Comparison of ENCODE assay signal across 12 cellular contexts in genomic region chr19:29365836-29366417, GRCh38.
DNase-seq lines count a peak whose midpoint lies in the region; ATAC-seq and TF ChIP-seq lines count a peak whose summit lies in the region.
"Had no signal": no experiment of that assay in that cellular context is flagged by ENCODE, and none has a peak within 500 bp of the region (broad histone marks: within the 10 kb centered on the region; RNA-seq: fewer than 3 reads in every experiment).

No MANE protein-coding gene starts in this region.

- no peak overlapping the region for H3K4me3 Mint-ChIP-seq in activated CD4-positive, alpha-beta T cell treated with anti-CD3 and anti-CD28 coated beads, Interleukin-2, amount 10 ng/mL, durations not matched to agents 24 days and 14 days
- H3K4me3 Mint-ChIP-seq in type B pancreatic cell (no peak overlapping the region), T-helper 17 cell (no peak overlapping the region)
- H3K4me3 Mint-ChIP-seq: CD4-positive, CD25-positive, alpha-beta regulatory T cell had no signal

- no peaks in the 10 kb centered on the region for H3K9me3 Mint-ChIP-seq in activated CD4-positive, alpha-beta T cell treated with anti-CD3 and anti-CD28 coated beads, Interleukin-2, amount 10 ng/mL, durations not matched to agents 24 days and 14 days
- no peaks in the 10 kb centered on the region for H3K9me3 Mint-ChIP-seq in type B pancreatic cell

- POLR2A ChIA-PET in GM10248 (lab: Yijun Ruan, JAX), result no interaction called here

- peak; percentile 34 for DNase-seq in activated CD4-positive, alpha-beta T cell treated with anti-CD3 and anti-CD28 coated beads, Interleukin-2, amount 10 ng/mL, durations not matched to agents 24 days and 14 days
- DNase-seq in activated CD4-positive, alpha-beta T cell treated with anti-CD3 and anti-CD28 coated beads, Interleukin-2, amount 50 U/mL, for 4 hours, result no peak
- DNase-seq in GM10248 (ENCODE audit: extremely low spot score) (peak; percentile 4), ecto neural progenitor cell (ENCODE audit: low spot score) (peak; percentile 23), type B pancreatic cell (ENCODE audit: extremely low spot score, unreplicated experiment) (peak; percentile 52), NCI-H446 treated with DMSO at 0.1 percent for 48 hours (lab: John Stamatoyannopoulos, UW) (no peak), T-helper 17 cell (no peak)
- DNase-seq: Calu3; CD4-positive, CD25-positive, alpha-beta regulatory T cell; DMS 273 treated with DMSO at 0.1 percent for 48 hours; H9 had no signal

- H3K27ac Mint-ChIP-seq in activated CD4-positive, alpha-beta T cell treated with anti-CD3 and anti-CD28 coated beads, Interleukin-2, amount 10 ng/mL, durations not matched to agents 24 days and 14 days, result no peak overlapping the region
- H3K27ac Mint-ChIP-seq in type B pancreatic cell (no peak overlapping the region), T-helper 17 cell (no peak overlapping the region)

- peaks cover 24% of the 10 kb centered on the region for H3K27me3 Mint-ChIP-seq in activated CD4-positive, alpha-beta T cell treated with anti-CD3 and anti-CD28 coated beads, Interleukin-2, amount 10 ng/mL, durations not matched to agents 24 days and 14 days
- H3K27me3 Mint-ChIP-seq in type B pancreatic cell (peaks cover 61% of the 10 kb centered on the region), T-helper 17 cell (peaks cover 29% of the 10 kb centered on the region)

- intact Hi-C loops in activated CD4-positive, alpha-beta T cell treated with anti-CD3 and anti-CD28 coated beads, Interleukin-2, amount 10 ng/mL, durations not matched to agents 24 days and 14 days (cut with micrococcal nuclease), result no loop called here

- CTCF ChIA-PET in GM10248 (lab: Yijun Ruan, JAX), result no interaction called here

- TF ChIP-seq CTCF in GM10248 (IDR thresholded peaks at IDR 0.05; ENCODE audit: control extremely low read depth, extremely low read depth, low read depth, missing control alignments) (no peak), type B pancreatic cell (conservative IDR thresholded peaks at IDR 0.05) (no peak)

- no peaks in the 10 kb centered on the region for H3K9me3 ChIP-seq in T-helper 17 cell (ENCODE audit: control insufficient read depth, low read length, poor library complexity, severe bottlenecking)

- no peak for ATAC-seq in T-helper 17 cell
- ATAC-seq in GM21528 (IDR thresholded peaks at IDR 0.05; ENCODE audit: low FRiP score, unreplicated experiment), result no peak

- no peaks in the 10 kb centered on the region for H3K4me1 Mint-ChIP-seq in activated CD4-positive, alpha-beta T cell treated with anti-CD3 and anti-CD28 coated beads, Interleukin-2, amount 10 ng/mL, durations not matched to agents 24 days and 14 days
- H3K4me1 Mint-ChIP-seq in type B pancreatic cell (ENCODE audit: unreplicated experiment), result peaks cover 7% of the 10 kb centered on the region
- H3K4me1 Mint-ChIP-seq in T-helper 17 cell, result no peaks in the 10 kb centered on the region
- H3K4me1 Mint-ChIP-seq: CD4-positive, CD25-positive, alpha-beta regulatory T cell had no signal

- H3K36me3 Mint-ChIP-seq in activated CD4-positive, alpha-beta T cell treated with anti-CD3 and anti-CD28 coated beads, Interleukin-2, amount 10 ng/mL, durations not matched to agents 24 days and 14 days (ENCODE audit: low read depth), result no peaks in the 10 kb centered on the region
- H3K36me3 Mint-ChIP-seq in type B pancreatic cell, result no peaks in the 10 kb centered on the region
- no peaks in the 10 kb centered on the region for H3K36me3 Mint-ChIP-seq in T-helper 17 cell (ENCODE audit: low read depth)
- H3K36me3 Mint-ChIP-seq: CD4-positive, CD25-positive, alpha-beta regulatory T cell had no signal

Comparison
In these comparisons a context has a peak if more than half of its experiments do, and no peak if none do; other contexts are left out.
1. DNase-seq: peak in activated CD4-positive, alpha-beta T cell treated with anti-CD3 and anti-CD28 coated beads, Interleukin-2, amount 10 ng/mL, durations not matched to agents 24 days and 14 days (single experiment), GM10248 (single experiment), ecto neural progenitor cell (single experiment) and type B pancreatic cell (single experiment); none in activated CD4-positive, alpha-beta T cell treated with anti-CD3 and anti-CD28 coated beads, Interleukin-2, amount 50 U/mL, for 4 hours (0 of 2), NCI-H446 treated with DMSO at 0.1 percent for 48 hours (single experiment) and T-helper 17 cell (0 of 3).